ENCODE assay signal across 21 cellular contexts in genomic region chr11:64058494-64058893, GRCh38. TPM values are rescaled to one million over a fixed set of nuclear protein-coding genes. Genes with fewer than 3 reads are reported as not detected.
DNase-seq lines count a peak whose midpoint lies in the region; ATAC-seq and TF ChIP-seq lines count a peak whose summit lies in the region.
"Had no signal": no experiment of that assay in that cellular context is flagged by ENCODE, and none has a peak within 500 bp of the region (broad histone marks: within the 10 kb centered on the region; RNA-seq: fewer than 3 reads in every experiment).

No MANE protein-coding gene starts in this region.

- H3K27ac ChIP-seq in angular gyrus (ENCODE audit: low read depth, low read length) (peak overlapping the region; percentile 38), right atrium auricular region (peak overlapping the region; percentile 80 to 83)
- H3K27ac ChIP-seq: ovary, Peyer's patch, upper lobe of left lung had no signal

- H3K9me3 Mint-ChIP-seq in osteocyte (ENCODE audit: unreplicated experiment) = no peaks in the 10 kb centered on the region
- H3K9me3 Mint-ChIP-seq: activated CD4-positive, alpha-beta memory T cell treated with anti-CD3 and anti-CD28 coated beads, Interleukin-2, amount 10 ng/mL, durations not matched to agents 7 days and 5 days; activated naive CD8-positive, alpha-beta T cell treated with anti-CD3 and anti-CD28 coated beads for 36 hours; CD4-positive, alpha-beta T cell; GM23338 had no signal

- H3K4me1 Mint-ChIP-seq in osteocyte (ENCODE audit: unreplicated experiment) = peaks cover 5% of the 10 kb centered on the region

- H3K27ac Mint-ChIP-seq in osteocyte (ENCODE audit: unreplicated experiment) = no peak overlapping the region
- H3K27ac Mint-ChIP-seq: activated CD4-positive, alpha-beta memory T cell treated with anti-CD3 and anti-CD28 coated beads, Interleukin-2, amount 10 ng/mL, durations not matched to agents 7 days and 5 days; activated naive CD8-positive, alpha-beta T cell treated with anti-CD3 and anti-CD28 coated beads for 36 hours; CD4-positive, alpha-beta T cell; GM23338 had no signal

- no peaks in the 10 kb centered on the region for H3K36me3 ChIP-seq in right atrium auricular region
- H3K36me3 ChIP-seq: ovary, Peyer's patch, upper lobe of left lung had no signal

- DNase-seq in NCI-H524 (lab: John Stamatoyannopoulos, UW) (peak; percentile 33 to 55), NCI-H524 treated with DMSO at 0.1 percent for 48 hours (lab: John Stamatoyannopoulos, UW) (no peak), right atrium auricular region (ENCODE audit: low spot score) (no peak), HK-2 (ENCODE audit: unreplicated experiment) (no peak), activated gamma-delta T cell (lab: John Stamatoyannopoulos, UW) (no peak), osteocyte (ENCODE audit: extremely low spot score, unreplicated experiment) (no peak)
- DNase-seq: activated CD4-positive, alpha-beta memory T cell treated with anti-CD3 and anti-CD28 coated beads, Interleukin-2, amount 10 ng/mL, durations not matched to agents 7 days and 5 days; activated naive CD8-positive, alpha-beta T cell treated with anti-CD3 and anti-CD28 coated beads for 36 hours; activated T-cell treated with anti-CD3 and anti-CD28 coated beads, Interleukin-2, amount 50 U/mL, for 48 hours; CD4-positive, alpha-beta T cell; effector CD8-positive, alpha-beta T cell; NCI-H146; NCI-H748 treated with DMSO at 0.1 percent for 48 hours; ovary; Peyer's patch; small intestine had no signal

- no peak for TF ChIP-seq CTCF in right atrium auricular region (IDR thresholded peaks at IDR 0.05)
- TF ChIP-seq CTCF in osteocyte (IDR thresholded peaks at IDR 0.05) = no peak

- no peaks in the 10 kb centered on the region for H3K27me3 ChIP-seq in right atrium auricular region
- H3K27me3 ChIP-seq: ovary, Peyer's patch had no signal

- no peak for ATAC-seq in HG03442 (IDR thresholded peaks at IDR 0.05; ENCODE audit: unreplicated experiment)
- ATAC-seq: GM12878, GM23338 had no signal

- H3K4me1 ChIP-seq in right atrium auricular region = peaks cover 0 to 65% of the 10 kb centered on the region in 2 donors

- H3K4me3 Mint-ChIP-seq in osteocyte (ENCODE audit: unreplicated experiment) = no peak overlapping the region
- H3K4me3 Mint-ChIP-seq: activated CD4-positive, alpha-beta memory T cell treated with anti-CD3 and anti-CD28 coated beads, Interleukin-2, amount 10 ng/mL, durations not matched to agents 7 days and 5 days; activated naive CD8-positive, alpha-beta T cell treated with anti-CD3 and anti-CD28 coated beads for 36 hours; CD4-positive, alpha-beta T cell; GM23338 had no signal

- H3K4me3 ChIP-seq in right atrium auricular region = no peak overlapping the region
- H3K4me3 ChIP-seq: GM12878, GM23338, ovary, Peyer's patch, upper lobe of left lung had no signal

- H3K27me3 Mint-ChIP-seq in osteocyte (ENCODE audit: unreplicated experiment) = no peaks in the 10 kb centered on the region

- no peaks in the 10 kb centered on the region for H3K36me3 Mint-ChIP-seq in osteocyte (ENCODE audit: unreplicated experiment)
- H3K36me3 Mint-ChIP-seq: activated naive CD8-positive, alpha-beta T cell treated with anti-CD3 and anti-CD28 coated beads for 36 hours had no signal

- H3K9me3 ChIP-seq in right atrium auricular region = no peaks in the 10 kb centered on the region
- H3K9me3 ChIP-seq: ovary, Peyer's patch, upper lobe of left lung had no signal

RNA-seq across cellular contexts. Expression of gene FLRT1, which starts 22.8 kb away (rescaled TPM):
- 1 to 10 TPM in 1 of 2 donors, under 1 TPM in 1; 0.67 to 1.7 TPM for total RNA-seq in right atrium auricular region
- 0.54 and 0.65 TPM in 2 replicates for total RNA-seq in osteocyte
- total RNA-seq: activated naive CD8-positive, alpha-beta T cell treated with anti-CD3 and anti-CD28 coated beads for 36 hours; CD4-positive, alpha-beta T cell; GM12878 had no signal

Comparison
In these comparisons a context has a peak if more than half of its experiments do, and no peak if none do; other contexts are left out.
1. DNase-seq: peak in NCI-H524 (2 of 2); none in NCI-H524 treated with DMSO at 0.1 percent for 48 hours (single experiment), right atrium auricular region (single experiment), HK-2 (single experiment), activated gamma-delta T cell (single experiment) and osteocyte (single experiment).